8 cellular contexts compared by ENCODE assay signal in the genomic region with DNA sequence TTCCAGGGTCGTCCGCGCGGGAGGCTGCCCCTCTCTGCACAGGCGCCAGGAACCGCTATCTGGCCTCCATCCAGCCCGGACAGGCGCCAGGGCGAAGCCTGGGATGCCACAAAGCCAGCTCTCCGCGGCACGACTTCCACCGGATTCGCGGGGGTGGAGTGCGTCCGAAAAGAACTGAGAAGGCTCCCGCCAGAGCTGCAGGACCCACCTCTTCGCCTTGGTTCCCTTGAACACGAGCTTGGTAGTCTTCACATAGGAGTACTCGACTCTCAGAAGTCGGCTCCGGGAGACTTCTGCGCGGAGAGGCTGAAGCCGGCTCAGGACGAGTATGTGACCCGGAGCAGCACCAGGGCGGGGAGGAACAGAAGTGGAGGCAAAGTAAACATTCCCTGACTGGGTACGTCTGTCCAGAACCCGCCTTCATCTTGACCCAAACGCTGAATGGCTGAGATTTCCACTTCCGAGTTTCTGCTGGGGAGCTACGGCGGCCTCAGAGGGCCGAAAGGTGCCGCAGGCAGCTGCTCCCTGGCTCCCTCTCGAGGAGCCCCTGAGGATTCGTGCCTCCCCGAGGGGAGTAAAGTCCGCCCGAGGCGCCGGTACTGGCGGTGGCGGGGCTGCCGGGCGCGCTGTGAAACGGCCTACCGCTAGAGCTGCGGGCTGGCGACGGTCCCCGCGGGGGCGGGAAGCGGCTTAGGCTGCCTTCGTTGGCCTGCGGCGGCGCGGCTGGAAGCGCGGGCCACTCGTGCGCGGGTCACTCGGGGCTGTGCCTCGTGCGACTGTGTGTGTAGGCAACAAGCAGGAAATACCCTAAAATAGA.
A peak's percentile ranks its signal among the peaks of the same experiment; 100 is the strongest.
DNase-seq lines count a peak whose midpoint lies in the region; ATAC-seq and TF ChIP-seq lines count a peak whose summit lies in the region.
"Not testable (repeated sequence)": the region's sequence is repeated elsewhere in the genome, so short reads cannot be mapped to it uniquely, and the experiment has no call there.

No MANE protein-coding gene starts in this region.

- H3K27ac ChIP-seq in left ventricle myocardium inferior (replicated peaks), result peak overlapping the region; percentile 89

- H3K27me3 ChIP-seq in left ventricle myocardium inferior (ENCODE audit: low read depth), result not testable (repeated sequence)

- ATAC-seq in GM21528 (IDR thresholded peaks at IDR 0.05; ENCODE audit: low FRiP score, unreplicated experiment), result peak; percentile 100
- ATAC-seq in HG03565 (IDR thresholded peaks at IDR 0.05; ENCODE audit: unreplicated experiment), result peak; percentile 100
- ATAC-seq in stimulated activated naive CD8-positive, alpha-beta T cell treated with anti-CD3 and anti-CD28 coated beads, Interleukin-15, amount 100 ng/mL, for 72 hours, result peak; percentile 99

- CTCF ChIA-PET in MCF 10A (lab: Yijun Ruan, JAX), result not testable (repeated sequence)

- peak overlapping the region; percentile 84 for H3K4me3 Mint-ChIP-seq in MCF 10A (ENCODE audit: unreplicated experiment)
- peak overlapping the region; percentile 98 for H3K4me3 Mint-ChIP-seq in stimulated activated naive CD8-positive, alpha-beta T cell treated with anti-CD3 and anti-CD28 coated beads, Interleukin-15, amount 100 ng/mL, for 72 hours

- peak overlapping the region; percentile 84 for H3K4me3 ChIP-seq in left ventricle myocardium inferior

- POLR2A ChIA-PET in MCF 10A (lab: Yijun Ruan, JAX), result not testable (repeated sequence)

- H3K4me1 Mint-ChIP-seq in MCF 10A (ENCODE audit: insufficient read depth, unreplicated experiment), result not testable (repeated sequence)
- peaks cover 19% of the 10 kb centered on the region for H3K4me1 Mint-ChIP-seq in stimulated activated naive CD8-positive, alpha-beta T cell treated with anti-CD3 and anti-CD28 coated beads, Interleukin-15, amount 100 ng/mL, for 72 hours

- H3K36me3 Mint-ChIP-seq in MCF 10A (ENCODE audit: insufficient read depth, unreplicated experiment), result not testable (repeated sequence)

- DNase-seq in ELR (ENCODE audit: low read depth) (peak; percentile 92), MCF 10A (ENCODE audit: unreplicated experiment) (peak; percentile 26), left ventricle myocardium inferior (peak; percentile 84), pons (ENCODE audit: low spot score) (peak; percentile 89)
- DNase-seq in activated CD4-positive, alpha-beta T cell treated with anti-CD3 and anti-CD28 coated beads for 24 hours (ENCODE audit: low read depth in 2 of 2), result peak; percentile 54 to 58
- peak; percentile 79 to 90 for DNase-seq in stimulated activated naive CD8-positive, alpha-beta T cell treated with anti-CD3 and anti-CD28 coated beads, Interleukin-15, amount 100 ng/mL, for 72 hours

- H3K36me3 ChIP-seq in left ventricle myocardium inferior, result not testable (repeated sequence)

- TF ChIP-seq CTCF in MCF 10A (IDR thresholded peaks at IDR 0.05; ENCODE audit: unreplicated experiment), result not testable (repeated sequence)
- TF ChIP-seq CTCF in left ventricle myocardium inferior (IDR thresholded peaks at IDR 0.05; ENCODE audit: borderline replicate concordance), result peak; percentile 79

- H3K27me3 Mint-ChIP-seq in MCF 10A (ENCODE audit: insufficient read depth, unreplicated experiment); stimulated activated naive CD8-positive, alpha-beta T cell treated with anti-CD3 and anti-CD28 coated beads, Interleukin-15, amount 100 ng/mL, for 72 hours: not testable (repeated sequence)

- H3K27ac Mint-ChIP-seq in MCF 10A (ENCODE audit: low read depth, unreplicated experiment), result peak overlapping the region; percentile 69
- peak overlapping the region; percentile 97 to 100 for H3K27ac Mint-ChIP-seq in stimulated activated naive CD8-positive, alpha-beta T cell treated with anti-CD3 and anti-CD28 coated beads, Interleukin-15, amount 100 ng/mL, for 72 hours

- peaks cover 14% of the 10 kb centered on the region for H3K9me3 Mint-ChIP-seq in MCF 10A (ENCODE audit: unreplicated experiment)
- peaks cover 9 to 19% of the 10 kb centered on the region in 2 donors for H3K9me3 Mint-ChIP-seq in stimulated activated naive CD8-positive, alpha-beta T cell treated with anti-CD3 and anti-CD28 coated beads, Interleukin-15, amount 100 ng/mL, for 72 hours

- BruUV-seq in MCF 10A (replicated peaks; lab: Mats Ljungman, UMichigan), result TSS peak; percentile 54

- intact Hi-C loops in MCF 10A (cut with micrococcal nuclease); left ventricle myocardium inferior (cut with micrococcal nuclease): not testable (repeated sequence)

- peaks cover 18% of the 10 kb centered on the region for H3K4me1 ChIP-seq in left ventricle myocardium inferior

- not testable (repeated sequence) for H3K9me3 ChIP-seq in left ventricle myocardium inferior (replicated peaks)

Comparison
In these comparisons a context has a peak if more than half of its experiments do, and no peak if none do; other contexts are left out.
1. Peak in every context shown above with its lines: DNase-seq, ATAC-seq, H3K4me3 ChIP-seq and H3K27ac ChIP-seq.
2. DNase-seq: peak in every context shown above with its lines; median percentile 92 in ELR; 89 in pons; 84 in stimulated activated naive CD8-positive, alpha-beta T cell treated with anti-CD3 and anti-CD28 coated beads, Interleukin-15, amount 100 ng/mL, for 72 hours; 84 in left ventricle myocardium inferior; 56 in activated CD4-positive, alpha-beta T cell treated with anti-CD3 and anti-CD28 coated beads for 24 hours; 26 in MCF 10A.